In the genomic region with DNA sequence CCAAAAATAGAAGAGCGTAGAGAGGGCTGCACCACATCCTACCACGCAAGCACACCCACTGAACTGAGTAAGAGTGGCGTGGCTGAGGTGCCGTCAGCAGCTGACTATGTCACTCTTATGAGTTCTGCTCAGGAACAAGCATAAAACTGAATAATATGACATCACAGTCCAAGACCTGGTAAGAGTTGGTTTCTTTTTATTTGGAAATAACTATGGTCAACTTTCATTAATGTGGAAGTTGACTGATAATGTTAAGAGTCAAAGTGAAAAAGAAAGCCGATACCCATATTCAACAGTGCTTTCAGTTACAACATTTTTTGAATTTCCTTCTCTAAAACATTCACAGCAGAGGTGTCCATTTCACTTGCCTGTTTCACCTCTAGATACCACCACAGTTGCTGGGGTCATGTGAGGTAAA, we compare ENCODE assay signal across 10 cellular contexts. TPM values are rescaled to one million over a fixed set of nuclear protein-coding genes. Genes with fewer than 3 reads are reported as not detected.
A peak's percentile ranks its signal among the peaks of the same experiment; 100 is the strongest.
DNase-seq lines count a peak whose midpoint lies in the region; ATAC-seq and TF ChIP-seq lines count a peak whose summit lies in the region.
"Had no signal": no experiment of that assay in that cellular context is flagged by ENCODE, and none has a peak within 500 bp of the region (broad histone marks: within the 10 kb centered on the region; RNA-seq: fewer than 3 reads in every experiment).

No MANE protein-coding gene starts in this region.

- peaks cover 9 to 15% of the 10 kb centered on the region in 2 donors for H3K36me3 Mint-ChIP-seq in activated T-cell treated with anti-CD3 and anti-CD28 coated beads, Interleukin-2, amount 50 U/mL, for 72 hours (ENCODE audit: insufficient read depth in 2 of 2)
- H3K36me3 Mint-ChIP-seq in glutamatergic neuron (ENCODE audit: unreplicated experiment), result peaks cover 23% of the 10 kb centered on the region

- peak overlapping the region; percentile 79 for H3K27ac Mint-ChIP-seq in activated T-cell treated with anti-CD3 and anti-CD28 coated beads, Interleukin-2, amount 50 U/mL, for 72 hours
- no peak overlapping the region for H3K27ac Mint-ChIP-seq in glutamatergic neuron (ENCODE audit: unreplicated experiment)

- peak overlapping the region in 1 of 2 donors; percentile 26 for H3K4me3 Mint-ChIP-seq in activated T-cell treated with anti-CD3 and anti-CD28 coated beads, Interleukin-2, amount 50 U/mL, for 72 hours
- no peak overlapping the region for H3K4me3 Mint-ChIP-seq in glutamatergic neuron (ENCODE audit: unreplicated experiment)

- H3K4me1 Mint-ChIP-seq in activated T-cell treated with anti-CD3 and anti-CD28 coated beads, Interleukin-2, amount 50 U/mL, for 72 hours (ENCODE audit: low read depth), result peaks cover 13% of the 10 kb centered on the region
- H3K4me1 Mint-ChIP-seq in glutamatergic neuron (ENCODE audit: low read depth, unreplicated experiment), result peaks cover 13% of the 10 kb centered on the region

- no peak for TF ChIP-seq CTCF in glutamatergic neuron (IDR thresholded peaks at IDR 0.05; ENCODE audit: partially characterized antibody, unreplicated experiment)

- peak; percentile 55 to 94 for ATAC-seq in activated T-cell treated with anti-CD3 and anti-CD28 coated beads, Interleukin-2, amount 50 U/mL, for 72 hours (replicated peaks in 1 of 2)
- peak; percentile 65 for ATAC-seq in HG02623 (IDR thresholded peaks at IDR 0.05; ENCODE audit: unreplicated experiment)
- ATAC-seq in stimulated activated naive CD8-positive, alpha-beta T cell treated with anti-CD3 and anti-CD28 coated beads, Interleukin-15, Interleukin-2, amounts not matched to agents 100 U/mL and 50 U/mL, for 24 hours, result peak; percentile 75

- no peaks in the 10 kb centered on the region for H3K27me3 Mint-ChIP-seq in activated T-cell treated with anti-CD3 and anti-CD28 coated beads, Interleukin-2, amount 50 U/mL, for 72 hours (ENCODE audit: low read depth)
- no peaks in the 10 kb centered on the region for H3K27me3 Mint-ChIP-seq in glutamatergic neuron (ENCODE audit: unreplicated experiment)

- DNase-seq in activated T-cell treated with anti-CD3 and anti-CD28 coated beads, Interleukin-2, amount 50 U/mL, for 72 hours, result peak in 1 of 2 donors; percentile 36
- DNase-seq in activated T-cell treated with anti-CD3 and anti-CD28 coated beads, Interleukin-2, amount 50 U/mL, for 1 hour, result no peak
- DNase-seq in LHCN-M2 (ENCODE audit: low read depth) (peak; percentile 50), activated gamma-delta T cell treated with Interleukin-2 at 50 U/mL for 16 hours (no peak), GM19238 (ENCODE audit: insufficient read length, low spot score) (no peak), glutamatergic neuron (no peak)
- no peak for DNase-seq in stimulated activated naive CD8-positive, alpha-beta T cell treated with anti-CD3 and anti-CD28 coated beads, Interleukin-15, Interleukin-2, amounts not matched to agents 100 U/mL and 50 U/mL, for 24 hours
- DNase-seq: mammary epithelial cell, NCI-H69 had no signal

- H3K9me3 Mint-ChIP-seq in activated T-cell treated with anti-CD3 and anti-CD28 coated beads, Interleukin-2, amount 50 U/mL, for 72 hours, result no peaks in the 10 kb centered on the region
- H3K9me3 Mint-ChIP-seq in glutamatergic neuron (ENCODE audit: unreplicated experiment), result no peaks in the 10 kb centered on the region

RNA-seq across cellular contexts. Expression of gene GNS, which starts 44.6 kb away (rescaled TPM):
- 10 to 100 TPM; 26.0 to 40.8 TPM for total RNA-seq in activated T-cell treated with anti-CD3 and anti-CD28 coated beads, Interleukin-2, amount 50 U/mL, for 72 hours
- total RNA-seq in LHCN-M2 (2014; rRNA removed) (159 and 181 TPM in 2 replicates), glutamatergic neuron (ENCODE audit: unreplicated experiment) (145 TPM)
- polyA plus RNA-seq in LHCN-M2 (2012), result 72.4 TPM
